ENCODE assay signal across 20 cellular contexts in genomic region chr14:68332011-68332410, GRCh38.
DNase-seq lines count a peak whose midpoint lies in the region; ATAC-seq, FAIRE-seq and TF ChIP-seq lines count a peak whose summit lies in the region.
"Had no signal": no experiment of that assay in that cellular context is flagged by ENCODE, and none has a peak within 500 bp of the region (broad histone marks: within the 10 kb centered on the region; RNA-seq: fewer than 3 reads in every experiment).

No MANE protein-coding gene starts in this region.

- H2BK120ac ChIP-seq in IMR-90 (ENCODE audit: low read depth, low read length): no peak overlapping the region

- no peak overlapping the region for H3K27ac ChIP-seq in IMR-90 (ENCODE audit: insufficient read depth, low read length)
- H3K27ac ChIP-seq: GM23248 had no signal

- H3K23ac ChIP-seq in IMR-90 (ENCODE audit: low read depth, low read length): no peak overlapping the region

- H2BK5ac ChIP-seq in IMR-90 (ENCODE audit: low read depth, low read length, poor library complexity, severe bottlenecking): no peak overlapping the region

- intact Hi-C loops in IMR-90 (cut with micrococcal nuclease) (no loop called here), activated B cell treated with CpG ODN at 0.5 μM for 24 hours (cut with micrococcal nuclease) (loop anchor here (2.0 kb wide), 1 partner anchor 31 kb away; no protein-coding TSS in a partner anchor)

- H2BK15ac ChIP-seq in IMR-90 (ENCODE audit: low read depth, low read length): no peak overlapping the region

- no peaks in the 10 kb centered on the region for H3K27me3 ChIP-seq in IMR-90 (ENCODE audit: control insufficient read depth, insufficient read depth, low read length)

- no peak overlapping the region for H2BK20ac ChIP-seq in IMR-90 (ENCODE audit: low read depth, low read length)

- FAIRE-seq in G401.6 (lab: Jason Lieb, UNC): peak; percentile 28

- in situ Hi-C loops in IMR-90 (cut with MboI; ENCODE audit: low sequenced_read_pairs): no loop called here

- CTCF ChIA-PET in IMR-90 (lab: Yijun Ruan, JAX): no interaction called here
- CTCF ChIA-PET in activated B cell treated with CpG ODN at 0.5 μM for 24 hours (lab: Charles Lee): interaction anchor here (1.3 to 1.6 kb wide), 2 partner anchors 8 to 18 kb away, joined by 3 read pairs; no protein-coding TSS in a partner anchor

- H3K4me1 Mint-ChIP-seq in activated B cell treated with CpG ODN at 0.5 μM for 24 hours: peaks cover 64% of the 10 kb centered on the region
- peaks cover 27% of the 10 kb centered on the region for H3K4me1 Mint-ChIP-seq in nephron progenitor cell

- H4K8ac ChIP-seq in IMR-90 (ENCODE audit: low read depth in 2 of 2, low read length in 2 of 2): no peak overlapping the region

- TF ChIP-seq CTCF in IMR-90 (conservative IDR thresholded peaks at IDR 0.05; ENCODE audit: low read depth, low read length): no peak
- TF ChIP-seq CTCF in activated B cell treated with CpG ODN at 0.5 μM for 24 hours (IDR thresholded peaks at IDR 0.05): no peak
- TF ChIP-seq CTCF in nephron progenitor cell (IDR thresholded peaks at IDR 0.05): no peak

- no peaks in the 10 kb centered on the region for H3K79me1 ChIP-seq in IMR-90 (ENCODE audit: low read depth in 1 of 2, low read length in 2 of 2)

- H2AK9ac ChIP-seq in IMR-90 (replicated peaks; ENCODE audit: low read depth, low read length, poor library complexity): no peak overlapping the region

- no peak overlapping the region for H4K5ac ChIP-seq in IMR-90 (ENCODE audit: low read depth, low read length)

- no peak overlapping the region for H3K4ac ChIP-seq in IMR-90 (ENCODE audit: low read depth, low read length)

- H3K27me3 Mint-ChIP-seq in activated B cell treated with CpG ODN at 0.5 μM for 24 hours: no peaks in the 10 kb centered on the region
- H3K27me3 Mint-ChIP-seq in nephron progenitor cell (ENCODE audit: low read depth, poor library complexity): no peaks in the 10 kb centered on the region

- dilution Hi-C loops in IMR-90 (cut with HindIII; ENCODE audit: low sequenced_read_pairs, unreplicated experiment): no loop called here

- no peak overlapping the region for H3K9ac ChIP-seq in IMR-90 (ENCODE audit: low read depth, low read length)
- H3K9ac ChIP-seq: GM23248 had no signal

- no peak overlapping the region for H3K14ac ChIP-seq in IMR-90 (replicated peaks; ENCODE audit: low read depth, low read length)

- H3K36me3 ChIP-seq in IMR-90 (ENCODE audit: control insufficient read depth, insufficient read depth, low read length): no peaks in the 10 kb centered on the region
- H3K36me3 ChIP-seq: HAP-1 had no signal

- H3K9me1 ChIP-seq in IMR-90 (ENCODE audit: insufficient read depth, low read length): no peaks in the 10 kb centered on the region

- no peak overlapping the region for H3K4me3 Mint-ChIP-seq in activated B cell treated with CpG ODN at 0.5 μM for 24 hours
- H3K4me3 Mint-ChIP-seq in nephron progenitor cell: no peak overlapping the region
- H3K4me3 Mint-ChIP-seq: CD14-positive monocyte had no signal

- H3K36me3 Mint-ChIP-seq in activated B cell treated with CpG ODN at 0.5 μM for 24 hours (ENCODE audit: low read depth) (no peaks in the 10 kb centered on the region), nephron progenitor cell (ENCODE audit: low read depth) (no peaks in the 10 kb centered on the region)
- H3K36me3 Mint-ChIP-seq: CD14-positive monocyte had no signal

- DNase-seq in IMR-90 (peak; percentile 29), activated B cell treated with CpG ODN at 0.5 μM for 24 hours (no peak), nephron progenitor cell (no peak)
- DNase-seq: AML-193, EL, GM23248, Karpas-422, NCI-H1694, NCI-H2081, NCI-H2171 treated with DMSO at 0.1 percent for 48 hours, NCI-H526, PC-3, Right ventricle myocardium superior had no signal

- peaks cover 2% of the 10 kb centered on the region; the same call in 1 of the 2 replicates for H3K4me1 ChIP-seq in IMR-90 (ENCODE audit: control insufficient read depth, insufficient read depth, low read length)

- no peak overlapping the region for H3K18ac ChIP-seq in IMR-90 (ENCODE audit: low read depth, low read length)

- H3K27ac Mint-ChIP-seq in activated B cell treated with CpG ODN at 0.5 μM for 24 hours: peak overlapping the region; percentile 80
- peak overlapping the region; percentile 57 for H3K27ac Mint-ChIP-seq in nephron progenitor cell

- H3K9me3 ChIP-seq in IMR-90 (ENCODE audit: control insufficient read depth, insufficient read depth, low read length): no peaks in the 10 kb centered on the region
- H3K9me3 ChIP-seq: HAP-1 had no signal

- H2AK5ac ChIP-seq in IMR-90 (ENCODE audit: low read depth, low read length): no peak overlapping the region

- BruUV-seq in IMR-90 (replicated peaks; lab: Mats Ljungman, UMichigan): no TSS peak

- ATAC-seq in IMR-90 (ENCODE audit: low read depth): peak; percentile 53
- no peak for ATAC-seq in activated B cell treated with CpG ODN at 0.5 μM for 24 hours (ENCODE audit: low read depth)
- ATAC-seq in HG02870 (IDR thresholded peaks at IDR 0.05; ENCODE audit: unreplicated experiment): no peak
- ATAC-seq in HG03139 (IDR thresholded peaks at IDR 0.05; ENCODE audit: unreplicated experiment): no peak
- ATAC-seq in GM21529 (IDR thresholded peaks at IDR 0.05; ENCODE audit: unreplicated experiment): no peak
- no peak for ATAC-seq in HG03097 (IDR thresholded peaks at IDR 0.05; ENCODE audit: low FRiP score, unreplicated experiment)
- ATAC-seq: PC-3 had no signal

- POLR2A ChIA-PET in IMR-90 (lab: Charles Lee; ENCODE audit: unreplicated experiment) (interaction anchor here (0.6 to 0.7 kb wide), 2 partner anchors 12 to 646 kb away, joined by 5 to 6 read pairs; no protein-coding TSS in a partner anchor), activated B cell treated with CpG ODN at 0.5 μM for 24 hours (lab: Charles Lee) (interaction anchor here (1.0 to 1.5 kb wide), 4 partner anchors 9 to 69 kb away, joined by 3 to 7 read pairs (median 6); no protein-coding TSS in a partner anchor)

- no peak for TF ChIP-seq RAD21 in IMR-90 (IDR thresholded peaks at IDR 0.05; ENCODE audit: low read length)

- no CpG with 5 or more reads among the region's 1 CpG for WGBS in IMR-90 (ENCODE audit: extremely low coverage in 2 of 2, insufficient read length in 1 of 2), 2 experiments

- H3K9me3 Mint-ChIP-seq in activated B cell treated with CpG ODN at 0.5 μM for 24 hours: no peaks in the 10 kb centered on the region
- no peaks in the 10 kb centered on the region for H3K9me3 Mint-ChIP-seq in nephron progenitor cell

- no peaks in the 10 kb centered on the region for H4K20me1 ChIP-seq in IMR-90 (ENCODE audit: insufficient read depth, low read length)

- no peak overlapping the region for H3K4me3 ChIP-seq in IMR-90 (ENCODE audit: insufficient read depth, low read depth, low read length)
- H3K4me3 ChIP-seq: GM23248, HAP-1 had no signal

- no peak for TF ChIP-seq POLR2A in IMR-90 (IDR thresholded peaks at IDR 0.05; ENCODE audit: low read depth, low read length)

- H4K91ac ChIP-seq in IMR-90 (ENCODE audit: insufficient read depth, low read depth, low read length): no peak overlapping the region

- no peak overlapping the region for H3K56ac ChIP-seq in IMR-90 (ENCODE audit: extremely low read depth, insufficient read depth, low read length)

- H2AFZ ChIP-seq in IMR-90 (replicated peaks; ENCODE audit: low read length, poor library complexity): no peak overlapping the region
- H2AFZ ChIP-seq: GM23248 had no signal

- no peak overlapping the region; the same call in 1 of the 2 replicates for H3K4me2 ChIP-seq in IMR-90 (ENCODE audit: low read depth, low read length)

TF ChIP-seq in IMR-90, 13 proteins besides CTCF, POLR2A, EP300 and RAD21:
- TF ChIP-seq MAFK (IDR thresholded peaks at IDR 0.05; ENCODE audit: low read depth, low read length) (no peak), CEBPB (IDR thresholded peaks at IDR 0.05; ENCODE audit: low read depth, low read length) (no peak), SMC3 (IDR thresholded peaks at IDR 0.05; ENCODE audit: low read depth, low read length) (no peak), MAZ (IDR thresholded peaks at IDR 0.05; ENCODE audit: borderline replicate concordance, low read depth, low read length) (no peak), FOS (IDR thresholded peaks at IDR 0.05; ENCODE audit: low read depth, low read length) (no peak), NFE2L2 (IDR thresholded peaks at IDR 0.05; ENCODE audit: low read depth, low read length) (no peak), RCOR1 (IDR thresholded peaks at IDR 0.05; ENCODE audit: insufficient replicate concordance, low read length) (no peak), BHLHE40 (IDR thresholded peaks at IDR 0.05; ENCODE audit: low read depth, low read length) (no peak), CHD1 (IDR thresholded peaks at IDR 0.05; ENCODE audit: low read depth, low read length) (no peak), MXI1 (IDR thresholded peaks at IDR 0.05; ENCODE audit: borderline replicate concordance, low read depth, low read length) (no peak), RFX5 (IDR thresholded peaks at IDR 0.05; ENCODE audit: low read depth, low read length) (no peak)
- TF ChIP-seq, protein P1, sequence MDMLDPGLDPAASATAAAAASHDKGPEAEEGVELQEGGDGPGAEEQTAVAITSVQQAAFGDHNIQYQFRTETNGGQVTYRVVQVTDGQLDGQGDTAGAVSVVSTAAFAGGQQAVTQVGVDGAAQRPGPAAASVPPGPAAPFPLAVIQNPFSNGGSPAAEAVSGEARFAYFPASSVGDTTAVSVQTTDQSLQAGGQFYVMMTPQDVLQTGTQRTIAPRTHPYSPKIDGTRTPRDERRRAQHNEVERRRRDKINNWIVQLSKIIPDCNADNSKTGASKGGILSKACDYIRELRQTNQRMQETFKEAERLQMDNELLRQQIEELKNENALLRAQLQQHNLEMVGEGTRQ (IDR thresholded peaks at IDR 0.05; ENCODE audit: low read depth, low read length): no peak
- TF ChIP-seq, protein P2, sequence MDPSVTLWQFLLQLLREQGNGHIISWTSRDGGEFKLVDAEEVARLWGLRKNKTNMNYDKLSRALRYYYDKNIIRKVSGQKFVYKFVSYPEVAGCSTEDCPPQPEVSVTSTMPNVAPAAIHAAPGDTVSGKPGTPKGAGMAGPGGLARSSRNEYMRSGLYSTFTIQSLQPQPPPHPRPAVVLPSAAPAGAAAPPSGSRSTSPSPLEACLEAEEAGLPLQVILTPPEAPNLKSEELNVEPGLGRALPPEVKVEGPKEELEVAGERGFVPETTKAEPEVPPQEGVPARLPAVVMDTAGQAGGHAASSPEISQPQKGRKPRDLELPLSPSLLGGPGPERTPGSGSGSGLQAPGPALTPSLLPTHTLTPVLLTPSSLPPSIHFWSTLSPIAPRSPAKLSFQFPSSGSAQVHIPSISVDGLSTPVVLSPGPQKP (IDR thresholded peaks at IDR 0.05; ENCODE audit: borderline replicate concordance, low read depth, low read length): no peak
